In the genomic region with DNA sequence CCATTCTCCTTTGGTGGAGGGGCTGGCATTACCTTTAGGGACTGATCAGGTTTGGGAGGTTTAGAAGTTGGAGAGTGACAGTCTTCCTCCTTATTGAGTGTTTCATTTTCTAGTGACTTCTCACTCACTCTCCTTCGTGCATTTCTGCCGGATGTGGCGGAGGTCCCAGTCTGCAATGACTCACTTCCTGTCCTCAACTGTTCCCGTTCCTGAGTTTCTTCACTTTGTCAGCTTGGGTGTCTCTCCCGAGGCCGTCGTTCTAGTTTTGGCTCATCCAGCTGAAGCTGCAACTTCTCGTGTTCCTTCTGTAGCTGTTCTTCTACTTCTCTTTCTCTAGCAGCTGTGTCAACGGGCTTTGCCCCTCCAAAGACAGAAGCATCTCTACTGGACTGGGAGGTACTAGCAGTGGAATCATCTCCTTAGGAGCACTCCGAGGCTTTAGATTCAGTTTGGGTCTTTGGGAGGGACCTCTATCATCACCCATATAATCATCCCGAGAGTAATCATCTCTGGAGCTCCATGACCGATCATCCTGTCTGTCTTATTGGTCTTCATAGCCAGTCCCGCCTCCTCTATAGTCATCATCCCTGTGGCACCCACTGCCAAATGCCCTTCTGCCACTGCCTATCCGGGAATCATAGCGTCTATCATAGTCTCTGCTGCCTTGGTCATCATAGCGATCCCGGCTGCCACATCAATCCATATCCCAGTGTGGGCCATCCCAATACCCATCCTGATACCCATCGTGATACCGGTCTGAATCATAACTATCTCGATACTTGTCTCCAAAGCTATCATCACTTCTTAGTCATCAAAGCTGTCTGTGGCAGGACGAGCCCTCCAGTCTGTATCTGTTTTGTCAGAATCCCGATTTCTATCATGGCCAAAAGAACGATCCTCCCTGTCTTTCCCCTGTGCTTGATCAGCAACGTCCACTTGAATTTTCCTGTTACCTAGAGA, we compare ENCODE assay signal across 1 cellular context.
TF ChIP-seq lines count a peak whose summit lies in the region.

No MANE protein-coding gene starts in this region.

TF ChIP-seq in SK-N-SH, 30 proteins besides CTCF, POLR2A, EP300 and RAD21 (continued from another document):
- TF ChIP-seq, protein P1, sequence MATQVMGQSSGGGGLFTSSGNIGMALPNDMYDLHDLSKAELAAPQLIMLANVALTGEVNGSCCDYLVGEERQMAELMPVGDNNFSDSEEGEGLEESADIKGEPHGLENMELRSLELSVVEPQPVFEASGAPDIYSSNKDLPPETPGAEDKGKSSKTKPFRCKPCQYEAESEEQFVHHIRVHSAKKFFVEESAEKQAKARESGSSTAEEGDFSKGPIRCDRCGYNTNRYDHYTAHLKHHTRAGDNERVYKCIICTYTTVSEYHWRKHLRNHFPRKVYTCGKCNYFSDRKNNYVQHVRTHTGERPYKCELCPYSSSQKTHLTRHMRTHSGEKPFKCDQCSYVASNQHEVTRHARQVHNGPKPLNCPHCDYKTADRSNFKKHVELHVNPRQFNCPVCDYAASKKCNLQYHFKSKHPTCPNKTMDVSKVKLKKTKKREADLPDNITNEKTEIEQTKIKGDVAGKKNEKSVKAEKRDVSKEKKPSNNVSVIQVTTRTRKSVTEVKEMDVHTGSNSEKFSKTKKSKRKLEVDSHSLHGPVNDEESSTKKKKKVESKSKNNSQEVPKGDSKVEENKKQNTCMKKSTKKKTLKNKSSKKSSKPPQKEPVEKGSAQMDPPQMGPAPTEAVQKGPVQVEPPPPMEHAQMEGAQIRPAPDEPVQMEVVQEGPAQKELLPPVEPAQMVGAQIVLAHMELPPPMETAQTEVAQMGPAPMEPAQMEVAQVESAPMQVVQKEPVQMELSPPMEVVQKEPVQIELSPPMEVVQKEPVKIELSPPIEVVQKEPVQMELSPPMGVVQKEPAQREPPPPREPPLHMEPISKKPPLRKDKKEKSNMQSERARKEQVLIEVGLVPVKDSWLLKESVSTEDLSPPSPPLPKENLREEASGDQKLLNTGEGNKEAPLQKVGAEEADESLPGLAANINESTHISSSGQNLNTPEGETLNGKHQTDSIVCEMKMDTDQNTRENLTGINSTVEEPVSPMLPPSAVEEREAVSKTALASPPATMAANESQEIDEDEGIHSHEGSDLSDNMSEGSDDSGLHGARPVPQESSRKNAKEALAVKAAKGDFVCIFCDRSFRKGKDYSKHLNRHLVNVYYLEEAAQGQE (IDR thresholded peaks at IDR 0.05; ENCODE audit: low read depth, low read length) = no peak
TF ChIP-seq in SK-N-SH: peak in this region for 0.
